8 cellular contexts compared by ENCODE assay signal in the genomic region with DNA sequence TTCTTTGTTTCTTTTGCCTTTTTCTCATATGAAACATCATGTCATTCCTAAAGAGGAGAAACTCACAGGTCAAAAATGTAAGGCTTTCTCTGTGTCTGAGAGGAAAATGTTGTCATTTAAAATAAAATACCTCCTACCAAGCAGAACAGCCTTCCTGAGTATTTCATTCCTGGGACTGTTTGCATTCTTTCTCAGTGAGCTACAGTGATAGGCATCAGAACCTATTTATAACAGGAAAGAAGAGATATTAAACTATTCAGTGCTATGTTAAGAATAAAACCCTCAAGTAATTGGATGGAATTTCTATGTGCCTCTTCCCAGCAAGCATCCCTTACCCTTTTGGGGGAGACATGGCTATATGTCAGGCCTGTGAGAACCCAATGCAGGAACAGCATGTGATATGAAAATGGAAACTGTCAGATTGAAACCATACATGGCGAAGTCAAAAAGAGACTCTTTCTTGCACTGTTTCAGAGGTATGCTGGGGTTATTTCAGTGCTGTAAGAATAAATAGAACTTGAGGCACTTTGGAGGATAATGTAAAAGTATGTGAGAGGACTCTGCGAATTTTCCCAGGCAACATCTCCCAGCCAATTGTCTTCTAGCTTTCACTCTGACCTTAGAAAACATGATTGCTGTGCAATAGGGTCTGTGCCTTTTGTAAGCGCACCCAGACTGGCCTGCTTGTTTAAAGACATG.
DNase-seq lines count a peak whose midpoint lies in the region; ATAC-seq and TF ChIP-seq lines count a peak whose summit lies in the region.

No MANE protein-coding gene starts in this region.

- H3K4me1 ChIP-seq in esophagus muscularis mucosa (peaks cover 6 to 48% (median 32%) of the 10 kb centered on the region in 4 donors), testis (peaks cover 4% of the 10 kb centered on the region)

- DNase-seq in esophagus muscularis mucosa (ENCODE audit: extremely low spot score) (no peak), stromal cell of bone marrow (ENCODE audit: low read depth) (peak; percentile 74), COLO668 (lab: John Stamatoyannopoulos, UW; ENCODE audit: unreplicated experiment) (no peak), testis (no peak), NCI-H524 (lab: John Stamatoyannopoulos, UW) (no peak), MV-4-11 (lab: John Stamatoyannopoulos, UW) (no peak)

- no peak for TF ChIP-seq EP300 in esophagus muscularis mucosa (IDR thresholded peaks at IDR 0.05)

- H3K4me3 ChIP-seq in esophagus muscularis mucosa (peak overlapping the region in 3 of 4 donors; percentile 16 to 37 (median 30)), testis (no peak overlapping the region)

- 42% methylated on average over 3 of the region's 3 CpGs for WGBS in esophagus muscularis mucosa
- 72 to 75% methylated on average over 3 of the region's 3 CpGs for WGBS in testis, 2 donors

- H3K27ac ChIP-seq in esophagus muscularis mucosa (replicated peaks in 1 of 4) (peak overlapping the region; percentile 82 to 88 (median 84)), testis (peak overlapping the region in 1 of 2 donors; percentile 5)

- TF ChIP-seq CTCF in esophagus muscularis mucosa (IDR thresholded peaks at IDR 0.05) (no peak), testis (IDR thresholded peaks at IDR 0.05) (no peak)

- H3K36me3 ChIP-seq in esophagus muscularis mucosa (no peaks in the 10 kb centered on the region), testis (ENCODE audit: low read depth, missing control alignments) (no peaks in the 10 kb centered on the region)

- H3K27me3 ChIP-seq in esophagus muscularis mucosa (no peaks in the 10 kb centered on the region), testis (no peaks in the 10 kb centered on the region)

- intact Hi-C loops in esophagus muscularis mucosa (cut with DNase I) (loop anchor here (5.0 kb wide), 1 partner anchor 63 kb away; no protein-coding TSS in a partner anchor), testis (cut with DNase I; ENCODE audit: low total_unique reads) (no loop called here)

- H3K9me3 ChIP-seq in esophagus muscularis mucosa (no peaks in the 10 kb centered on the region), testis (no peaks in the 10 kb centered on the region)

- TF ChIP-seq POLR2A in esophagus muscularis mucosa (IDR thresholded peaks at IDR 0.05; ENCODE audit: low read depth): no peak
- TF ChIP-seq POLR2A in testis (IDR thresholded peaks at IDR 0.05): no peak

- ATAC-seq in GM19463 (IDR thresholded peaks at IDR 0.05; ENCODE audit: unreplicated experiment) (peak; percentile 74), HG03575 (IDR thresholded peaks at IDR 0.05; ENCODE audit: extremely low read depth, insufficient number of reproducible peaks, low FRiP score, unreplicated experiment) (peak; percentile 70)

Comparison
In these comparisons a context has a peak if more than half of its experiments do, and no peak if none do; other contexts are left out.
1. H3K4me3 ChIP-seq: peak in esophagus muscularis mucosa (3 of 4); none in testis (0 of 2).